ENCODE assay signal across 9 cellular contexts in the genomic region with DNA sequence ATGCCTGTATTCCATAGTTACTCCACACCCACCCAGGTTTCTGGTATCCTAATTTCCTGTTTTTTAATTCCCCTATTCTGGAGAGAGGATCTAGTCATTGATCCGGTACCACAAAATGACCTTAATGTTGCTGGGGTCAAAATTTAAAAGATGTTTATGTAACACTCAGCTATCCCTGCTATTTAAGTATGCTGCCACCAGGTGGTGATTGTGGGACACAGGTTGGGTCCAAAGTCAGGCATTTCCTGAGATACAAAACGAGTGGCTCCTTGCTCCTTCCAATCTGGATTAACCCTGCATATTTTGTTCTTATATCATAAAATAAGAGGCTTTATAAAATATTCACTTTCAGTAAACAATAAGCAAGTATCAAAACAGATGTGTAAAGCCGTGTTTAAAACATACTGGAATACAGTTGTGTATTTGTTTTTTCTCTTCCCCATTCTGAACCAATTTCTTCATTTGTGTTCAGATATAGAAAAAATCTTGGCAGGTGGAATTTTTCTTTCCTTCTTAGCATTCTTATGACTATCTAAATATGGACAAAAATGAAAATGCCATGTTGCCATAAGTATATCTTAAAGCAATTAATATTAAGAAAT. TPM values are rescaled to one million over a fixed set of nuclear protein-coding genes. Genes with fewer than 3 reads are reported as not detected.
DNase-seq lines count a peak whose midpoint lies in the region; ATAC-seq and TF ChIP-seq lines count a peak whose summit lies in the region.
"Had no signal": no experiment of that assay in that cellular context is flagged by ENCODE, and none has a peak within 500 bp of the region (broad histone marks: within the 10 kb centered on the region; RNA-seq: fewer than 3 reads in every experiment).

No MANE protein-coding gene starts in this region.

- intact Hi-C loops in naive thymus-derived CD4-positive, alpha-beta T cell (cut with micrococcal nuclease) = loop anchor here in 1 of 2 donors (5.0 kb wide), 1 partner anchor 476 kb away; no protein-coding TSS in a partner anchor

- CTCF ChIA-PET in HEK293T (lab: Yijun Ruan, JAX) = interaction anchor here (0.6 to 0.7 kb wide), 2 partner anchors 767 to 1527 kb away, joined by 5 to 13 read pairs; no protein-coding TSS in a partner anchor
- CTCF ChIA-PET in naive thymus-derived CD4-positive, alpha-beta T cell (lab: Charles Lee) = no interaction called here

- H3K9me3 ChIP-seq in naive thymus-derived CD4-positive, alpha-beta T cell (ENCODE audit: control insufficient read depth in 2 of 3, low read length in 3 of 3) = no peaks in the 10 kb centered on the region

- H3K36me3 ChIP-seq in naive thymus-derived CD4-positive, alpha-beta T cell (ENCODE audit: control insufficient read depth in 2 of 3, insufficient read depth in 3 of 3, low read length in 3 of 3) = no peaks in the 10 kb centered on the region

- no peak overlapping the region for H3K27ac Mint-ChIP-seq in naive thymus-derived CD4-positive, alpha-beta T cell

- H3K4me3 ChIP-seq in naive thymus-derived CD4-positive, alpha-beta T cell (ENCODE audit: low read length) = no peak overlapping the region

- no peak overlapping the region for H3K27ac ChIP-seq in naive thymus-derived CD4-positive, alpha-beta T cell (ENCODE audit: low read depth, low read length)

- no peak overlapping the region for H3K4me3 Mint-ChIP-seq in naive thymus-derived CD4-positive, alpha-beta T cell

- POLR2A ChIA-PET in HEK293T (lab: Yijun Ruan, JAX) = no interaction called here
- POLR2A ChIA-PET in naive thymus-derived CD4-positive, alpha-beta T cell (lab: Charles Lee) = no interaction called here

- no peaks in the 10 kb centered on the region for H3K36me3 Mint-ChIP-seq in naive thymus-derived CD4-positive, alpha-beta T cell

- H3K27me3 Mint-ChIP-seq in naive thymus-derived CD4-positive, alpha-beta T cell = peaks cover 12 to 35% (median 18%) of the 10 kb centered on the region in 5 donors

- no peak for ATAC-seq in naive thymus-derived CD4-positive, alpha-beta T cell

- no peaks in the 10 kb centered on the region for H3K27me3 ChIP-seq in naive thymus-derived CD4-positive, alpha-beta T cell (ENCODE audit: control insufficient read depth in 2 of 2, insufficient read depth in 2 of 2, low read length in 2 of 2)

- H3K4me1 ChIP-seq in naive thymus-derived CD4-positive, alpha-beta T cell (ENCODE audit: control insufficient read depth in 2 of 2, insufficient read depth in 2 of 2, low read length in 2 of 2) = no peaks in the 10 kb centered on the region

- peaks cover 0 to 8% (median 0%) of the 10 kb centered on the region in 11 donors for H3K9me3 Mint-ChIP-seq in naive thymus-derived CD4-positive, alpha-beta T cell

- DNase-seq in DMS53 treated with DMSO at 0.1 percent for 48 hours (lab: John Stamatoyannopoulos, UW; ENCODE audit: unreplicated experiment) (peak; percentile 0), HEK293T (ENCODE audit: extremely low spot score) (peak; percentile 21), SW480 (ENCODE audit: low spot score) (peak; percentile 22), left kidney (ENCODE audit: low read depth, low spot score) (peak; percentile 45), superior temporal gyrus (ENCODE audit: extremely low spot score) (no peak), medulla oblongata (ENCODE audit: extremely low spot score) (no peak), GOT3 (lab: John Stamatoyannopoulos, UW) (no peak)
- DNase-seq in naive thymus-derived CD4-positive, alpha-beta T cell = no peak
- DNase-seq: effector CD8-positive, alpha-beta T cell had no signal

- no peaks in the 10 kb centered on the region for H3K4me1 Mint-ChIP-seq in naive thymus-derived CD4-positive, alpha-beta T cell

TF ChIP-seq in HEK293T, 16 proteins besides CTCF, POLR2A, EP300 and RAD21:
- TF ChIP-seq L3MBTL2 (conservative IDR thresholded peaks at IDR 0.05) (no peak), SP1 (IDR thresholded peaks at IDR 0.05) (no peak), PKNOX1 (IDR thresholded peaks at IDR 0.05) (no peak)

RNA-seq across cellular contexts. Expression of gene HS3ST4, which starts 16.3 kb away (rescaled TPM):
- total RNA-seq in naive thymus-derived CD4-positive, alpha-beta T cell = not detected
- not detected for polyA plus RNA-seq in naive thymus-derived CD4-positive, alpha-beta T cell

Comparison
In these comparisons a context has a peak if more than half of its experiments do, and no peak if none do; other contexts are left out.
1. DNase-seq: peak in DMS53 treated with DMSO at 0.1 percent for 48 hours (single experiment), HEK293T (single experiment), SW480 (single experiment) and left kidney (single experiment); none in superior temporal gyrus (single experiment), medulla oblongata (single experiment), GOT3 (single experiment) and naive thymus-derived CD4-positive, alpha-beta T cell (0 of 9).